1 cellular context compared by ENCODE assay signal in genomic region chr7:141466151-141466904, GRCh38.
TF ChIP-seq lines count a peak whose summit lies in the region.

No MANE protein-coding gene starts in this region.

TF ChIP-seq in H1, 55 proteins besides CTCF, POLR2A, EP300 and RAD21 (continued from another document):
- TF ChIP-seq, protein P1, sequence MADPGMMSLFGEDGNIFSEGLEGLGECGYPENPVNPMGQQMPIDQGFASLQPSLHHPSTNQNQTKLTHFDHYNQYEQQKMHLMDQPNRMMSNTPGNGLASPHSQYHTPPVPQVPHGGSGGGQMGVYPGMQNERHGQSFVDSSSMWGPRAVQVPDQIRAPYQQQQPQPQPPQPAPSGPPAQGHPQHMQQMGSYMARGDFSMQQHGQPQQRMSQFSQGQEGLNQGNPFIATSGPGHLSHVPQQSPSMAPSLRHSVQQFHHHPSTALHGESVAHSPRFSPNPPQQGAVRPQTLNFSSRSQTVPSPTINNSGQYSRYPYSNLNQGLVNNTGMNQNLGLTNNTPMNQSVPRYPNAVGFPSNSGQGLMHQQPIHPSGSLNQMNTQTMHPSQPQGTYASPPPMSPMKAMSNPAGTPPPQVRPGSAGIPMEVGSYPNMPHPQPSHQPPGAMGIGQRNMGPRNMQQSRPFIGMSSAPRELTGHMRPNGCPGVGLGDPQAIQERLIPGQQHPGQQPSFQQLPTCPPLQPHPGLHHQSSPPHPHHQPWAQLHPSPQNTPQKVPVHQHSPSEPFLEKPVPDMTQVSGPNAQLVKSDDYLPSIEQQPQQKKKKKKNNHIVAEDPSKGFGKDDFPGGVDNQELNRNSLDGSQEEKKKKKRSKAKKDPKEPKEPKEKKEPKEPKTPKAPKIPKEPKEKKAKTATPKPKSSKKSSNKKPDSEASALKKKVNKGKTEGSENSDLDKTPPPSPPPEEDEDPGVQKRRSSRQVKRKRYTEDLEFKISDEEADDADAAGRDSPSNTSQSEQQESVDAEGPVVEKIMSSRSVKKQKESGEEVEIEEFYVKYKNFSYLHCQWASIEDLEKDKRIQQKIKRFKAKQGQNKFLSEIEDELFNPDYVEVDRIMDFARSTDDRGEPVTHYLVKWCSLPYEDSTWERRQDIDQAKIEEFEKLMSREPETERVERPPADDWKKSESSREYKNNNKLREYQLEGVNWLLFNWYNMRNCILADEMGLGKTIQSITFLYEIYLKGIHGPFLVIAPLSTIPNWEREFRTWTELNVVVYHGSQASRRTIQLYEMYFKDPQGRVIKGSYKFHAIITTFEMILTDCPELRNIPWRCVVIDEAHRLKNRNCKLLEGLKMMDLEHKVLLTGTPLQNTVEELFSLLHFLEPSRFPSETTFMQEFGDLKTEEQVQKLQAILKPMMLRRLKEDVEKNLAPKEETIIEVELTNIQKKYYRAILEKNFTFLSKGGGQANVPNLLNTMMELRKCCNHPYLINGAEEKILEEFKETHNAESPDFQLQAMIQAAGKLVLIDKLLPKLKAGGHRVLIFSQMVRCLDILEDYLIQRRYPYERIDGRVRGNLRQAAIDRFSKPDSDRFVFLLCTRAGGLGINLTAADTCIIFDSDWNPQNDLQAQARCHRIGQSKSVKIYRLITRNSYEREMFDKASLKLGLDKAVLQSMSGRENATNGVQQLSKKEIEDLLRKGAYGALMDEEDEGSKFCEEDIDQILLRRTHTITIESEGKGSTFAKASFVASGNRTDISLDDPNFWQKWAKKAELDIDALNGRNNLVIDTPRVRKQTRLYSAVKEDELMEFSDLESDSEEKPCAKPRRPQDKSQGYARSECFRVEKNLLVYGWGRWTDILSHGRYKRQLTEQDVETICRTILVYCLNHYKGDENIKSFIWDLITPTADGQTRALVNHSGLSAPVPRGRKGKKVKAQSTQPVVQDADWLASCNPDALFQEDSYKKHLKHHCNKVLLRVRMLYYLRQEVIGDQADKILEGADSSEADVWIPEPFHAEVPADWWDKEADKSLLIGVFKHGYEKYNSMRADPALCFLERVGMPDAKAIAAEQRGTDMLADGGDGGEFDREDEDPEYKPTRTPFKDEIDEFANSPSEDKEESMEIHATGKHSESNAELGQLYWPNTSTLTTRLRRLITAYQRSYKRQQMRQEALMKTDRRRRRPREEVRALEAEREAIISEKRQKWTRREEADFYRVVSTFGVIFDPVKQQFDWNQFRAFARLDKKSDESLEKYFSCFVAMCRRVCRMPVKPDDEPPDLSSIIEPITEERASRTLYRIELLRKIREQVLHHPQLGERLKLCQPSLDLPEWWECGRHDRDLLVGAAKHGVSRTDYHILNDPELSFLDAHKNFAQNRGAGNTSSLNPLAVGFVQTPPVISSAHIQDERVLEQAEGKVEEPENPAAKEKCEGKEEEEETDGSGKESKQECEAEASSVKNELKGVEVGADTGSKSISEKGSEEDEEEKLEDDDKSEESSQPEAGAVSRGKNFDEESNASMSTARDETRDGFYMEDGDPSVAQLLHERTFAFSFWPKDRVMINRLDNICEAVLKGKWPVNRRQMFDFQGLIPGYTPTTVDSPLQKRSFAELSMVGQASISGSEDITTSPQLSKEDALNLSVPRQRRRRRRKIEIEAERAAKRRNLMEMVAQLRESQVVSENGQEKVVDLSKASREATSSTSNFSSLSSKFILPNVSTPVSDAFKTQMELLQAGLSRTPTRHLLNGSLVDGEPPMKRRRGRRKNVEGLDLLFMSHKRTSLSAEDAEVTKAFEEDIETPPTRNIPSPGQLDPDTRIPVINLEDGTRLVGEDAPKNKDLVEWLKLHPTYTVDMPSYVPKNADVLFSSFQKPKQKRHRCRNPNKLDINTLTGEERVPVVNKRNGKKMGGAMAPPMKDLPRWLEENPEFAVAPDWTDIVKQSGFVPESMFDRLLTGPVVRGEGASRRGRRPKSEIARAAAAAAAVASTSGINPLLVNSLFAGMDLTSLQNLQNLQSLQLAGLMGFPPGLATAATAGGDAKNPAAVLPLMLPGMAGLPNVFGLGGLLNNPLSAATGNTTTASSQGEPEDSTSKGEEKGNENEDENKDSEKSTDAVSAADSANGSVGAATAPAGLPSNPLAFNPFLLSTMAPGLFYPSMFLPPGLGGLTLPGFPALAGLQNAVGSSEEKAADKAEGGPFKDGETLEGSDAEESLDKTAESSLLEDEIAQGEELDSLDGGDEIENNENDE (IDR thresholded peaks at IDR 0.05; ENCODE audit: insufficient replicate concordance, low read length) = no peak
- TF ChIP-seq PHF8 (conservative IDR thresholded peaks at IDR 0.05; ENCODE audit: low read depth, low read length) (no peak), TBP (IDR thresholded peaks at IDR 0.05; ENCODE audit: low read depth, low read length) (no peak), FOSL1 (IDR thresholded peaks at IDR 0.05; ENCODE audit: insufficient read depth, low read depth, low read length) (no peak), BCL11A (IDR thresholded peaks at IDR 0.05; ENCODE audit: low read depth in 2 of 2, low read length in 2 of 2) (no peak), SIN3A (conservative IDR thresholded peaks at IDR 0.05 in 1 of 2, IDR thresholded peaks at IDR 0.05 in 1 of 2; ENCODE audit: low read depth in 1 of 2, low read length in 2 of 2) (no peak)
